ENCODE assay signal across 8 cellular contexts in genomic region chr9:96219615-96220257, GRCh38.
A peak's percentile ranks its signal among the peaks of the same experiment; 100 is the strongest.
DNase-seq lines count a peak whose midpoint lies in the region; ATAC-seq and TF ChIP-seq lines count a peak whose summit lies in the region.

No MANE protein-coding gene starts in this region.

- no peak overlapping the region for H3K27ac ChIP-seq in left ventricle myocardium inferior (replicated peaks)

- H3K27me3 ChIP-seq in left ventricle myocardium inferior (ENCODE audit: low read depth) = peaks cover 74% of the 10 kb centered on the region

- no peak for DNase-seq in AG09309 (ENCODE audit: low read depth)
- DNase-seq in LNCaP clone FGC (ENCODE audit: low read depth) = no peak
- DNase-seq in activated naive CD4-positive, alpha-beta T cell treated with anti-CD3 and anti-CD28 coated beads, Interleukin-2, amount 10 ng/mL, durations not matched to agents 7 days and 5 days = peak; percentile 32
- DNase-seq in left ventricle myocardium inferior = peak; percentile 39
- peak; percentile 49 for DNase-seq in stimulated activated CD4-positive, alpha-beta T cell treated with anti-CD3 and anti-CD28 coated beads, Interleukin-15, amount 100 ng/mL, for 24 hours
- DNase-seq in NCI-H187 treated with DMSO at 0.1 percent for 48 hours (lab: John Stamatoyannopoulos, UW) = no peak

- H3K36me3 ChIP-seq in left ventricle myocardium inferior = no peaks in the 10 kb centered on the region

- TF ChIP-seq CTCF in AG09309 (IDR thresholded peaks at IDR 0.05; ENCODE audit: control insufficient read depth, insufficient read depth, low read depth, low read length, missing control alignments) (peak; percentile 67), LNCaP clone FGC (IDR thresholded peaks at IDR 0.05; ENCODE audit: control insufficient read depth, extremely low read depth, insufficient read depth) (peak; percentile 16; the same call in 1 of the 2 replicates), left ventricle myocardium inferior (IDR thresholded peaks at IDR 0.05; ENCODE audit: borderline replicate concordance) (peak; percentile 74)

- peaks cover 13% of the 10 kb centered on the region for H3K4me1 Mint-ChIP-seq in activated naive CD4-positive, alpha-beta T cell treated with anti-CD3 and anti-CD28 coated beads, Interleukin-2, amount 10 ng/mL, durations not matched to agents 7 days and 5 days

- peaks cover 34% of the 10 kb centered on the region for H3K4me1 ChIP-seq in left ventricle myocardium inferior

- no peaks in the 10 kb centered on the region for H3K36me3 Mint-ChIP-seq in activated naive CD4-positive, alpha-beta T cell treated with anti-CD3 and anti-CD28 coated beads, Interleukin-2, amount 10 ng/mL, durations not matched to agents 7 days and 5 days

- CTCF ChIA-PET in activated naive CD4-positive, alpha-beta T cell treated with anti-CD3 and anti-CD28 coated beads, Interleukin-2, amount 10 ng/mL, durations not matched to agents 7 days and 5 days (lab: Charles Lee) = interaction anchor here (0.6 to 1.1 kb wide), 3 partner anchors 57 to 1583 kb away, joined by 3 to 4 read pairs (median 3); no protein-coding TSS in a partner anchor

- peaks cover 81% of the 10 kb centered on the region for H3K27me3 Mint-ChIP-seq in activated naive CD4-positive, alpha-beta T cell treated with anti-CD3 and anti-CD28 coated beads, Interleukin-2, amount 10 ng/mL, durations not matched to agents 7 days and 5 days

- H3K4me3 ChIP-seq in AG09309 (ENCODE audit: control insufficient read depth, low read depth, low read length) (no peak overlapping the region), LNCaP clone FGC (ENCODE audit: low read depth, low read length) (no peak overlapping the region), left ventricle myocardium inferior (peak overlapping the region; percentile 58)

- H3K4me3 Mint-ChIP-seq in activated naive CD4-positive, alpha-beta T cell treated with anti-CD3 and anti-CD28 coated beads, Interleukin-2, amount 10 ng/mL, durations not matched to agents 7 days and 5 days = no peak overlapping the region

- H3K27ac Mint-ChIP-seq in activated naive CD4-positive, alpha-beta T cell treated with anti-CD3 and anti-CD28 coated beads, Interleukin-2, amount 10 ng/mL, durations not matched to agents 7 days and 5 days = no peak overlapping the region

- peaks cover 7% of the 10 kb centered on the region for H3K9me3 Mint-ChIP-seq in activated naive CD4-positive, alpha-beta T cell treated with anti-CD3 and anti-CD28 coated beads, Interleukin-2, amount 10 ng/mL, durations not matched to agents 7 days and 5 days

- H3K9me3 ChIP-seq in left ventricle myocardium inferior (replicated peaks) = peaks cover 8% of the 10 kb centered on the region

- ATAC-seq in HG03139 (IDR thresholded peaks at IDR 0.05; ENCODE audit: unreplicated experiment) (no peak), GM21825 (IDR thresholded peaks at IDR 0.05; ENCODE audit: unreplicated experiment) (no peak)

- intact Hi-C loops in left ventricle myocardium inferior (cut with micrococcal nuclease) = loop anchor here (10.0 kb wide), 2 partner anchors 65 to 485 kb away; no protein-coding TSS in a partner anchor

Comparison
In these comparisons a context has a peak if more than half of its experiments do, and no peak if none do; other contexts are left out.
1. DNase-seq: peak in activated naive CD4-positive, alpha-beta T cell treated with anti-CD3 and anti-CD28 coated beads, Interleukin-2, amount 10 ng/mL, durations not matched to agents 7 days and 5 days (single experiment), left ventricle myocardium inferior (single experiment) and stimulated activated CD4-positive, alpha-beta T cell treated with anti-CD3 and anti-CD28 coated beads, Interleukin-15, amount 100 ng/mL, for 24 hours (single experiment); none in AG09309 (single experiment), LNCaP clone FGC (single experiment) and NCI-H187 treated with DMSO at 0.1 percent for 48 hours (single experiment).
2. CTCF ChIP-seq: peak in every context shown above with its lines; median percentile 74 in left ventricle myocardium inferior; 67 in AG09309; 16 in LNCaP clone FGC.